Comparison of ENCODE assay signal across 30 cellular contexts in the genomic region with DNA sequence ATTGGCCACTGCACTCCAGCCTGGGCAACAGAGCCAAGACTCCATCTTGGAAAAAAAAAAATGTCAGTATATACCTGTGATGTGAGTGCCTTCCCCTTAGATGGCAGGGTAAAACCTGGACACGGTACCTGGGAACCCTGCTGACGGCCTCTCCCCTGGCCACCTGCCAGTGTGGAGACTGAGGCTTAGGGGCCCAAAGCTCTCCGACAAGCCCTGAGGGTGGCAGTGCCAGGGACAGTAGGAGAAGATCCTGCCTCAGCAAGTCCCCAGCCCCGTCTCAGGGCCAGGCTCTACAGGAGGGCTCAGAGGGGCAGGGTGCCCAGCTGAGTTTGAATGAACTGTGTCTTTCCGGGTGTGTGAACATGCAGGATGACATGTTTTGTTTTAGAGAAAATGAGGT.
"Had no signal": no experiment of that assay in that cellular context is flagged by ENCODE, and none has a peak within 500 bp of the region (broad histone marks: within the 10 kb centered on the region; RNA-seq: fewer than 3 reads in every experiment).

No MANE protein-coding gene starts in this region.

- H3K27ac Mint-ChIP-seq: activated CD4-positive, alpha-beta memory T cell treated with anti-CD3 and anti-CD28 coated beads for 36 hours; activated CD4-positive, alpha-beta T cell treated with anti-CD3 and anti-CD28 coated beads, Interleukin-2, amount 10 ng/mL, durations not matched to agents 24 days and 14 days; activated naive CD4-positive, alpha-beta T cell treated with anti-CD3 and anti-CD28 coated beads for 36 hours; activated naive CD8-positive, alpha-beta T cell treated with anti-CD3 and anti-CD28 coated beads, Interleukin-2, amount 10 ng/mL, durations not matched to agents 7 days and 5 days; activated T-helper 1 cell treated with anti-CD3 and anti-CD28 coated beads, Interleukin-12 subunit alpha, Interleukin-12 subunit beta, Interleukin-2, Interleukin-4 antibody, amounts not matched to agents 30 ng/mL and 10 ng/mL and 1 ng/mL, durations not matched to agents 14 hours and 24 hours and 36 hours; dendritic cell treated with granulocyte-macrophage colony-stimulating factor and Interleukin-4, amounts not matched to agents 40 ng/mL and 50 ng/mL, for 4 days; naive thymus-derived CD4-positive, alpha-beta T cell; T-helper 1 cell treated with Interleukin-12 subunit alpha and Interleukin-12 subunit beta and Interleukin-4 antibody, amounts not matched to agents 30 μg/mL and 1 μg/mL, for 36 hours had no signal

- H3K27ac ChIP-seq: ascending aorta, gastroesophageal sphincter, parathyroid adenoma, testis, transverse colon, WERI-Rb-1 had no signal

- FAIRE-seq: TTC549 had no signal

- H2AFZ ChIP-seq: parathyroid adenoma had no signal

- H3K4me3 ChIP-seq: ascending aorta, gastroesophageal sphincter, testis, transverse colon had no signal

- H3K27me3 ChIP-seq: ascending aorta, gastroesophageal sphincter, testis, transverse colon had no signal

- H3K4me3 Mint-ChIP-seq: activated CD4-positive, alpha-beta memory T cell treated with anti-CD3 and anti-CD28 coated beads for 36 hours; activated CD4-positive, alpha-beta T cell treated with anti-CD3 and anti-CD28 coated beads, Interleukin-2, amount 10 ng/mL, durations not matched to agents 24 days and 14 days; activated naive CD4-positive, alpha-beta T cell treated with anti-CD3 and anti-CD28 coated beads for 36 hours; activated naive CD8-positive, alpha-beta T cell treated with anti-CD3 and anti-CD28 coated beads, Interleukin-2, amount 10 ng/mL, durations not matched to agents 7 days and 5 days; activated T-helper 1 cell treated with anti-CD3 and anti-CD28 coated beads, Interleukin-12 subunit alpha, Interleukin-12 subunit beta, Interleukin-2, Interleukin-4 antibody, amounts not matched to agents 30 ng/mL and 10 ng/mL and 1 ng/mL, durations not matched to agents 14 hours and 24 hours and 36 hours; dendritic cell treated with granulocyte-macrophage colony-stimulating factor and Interleukin-4, amounts not matched to agents 40 ng/mL and 50 ng/mL, for 4 days; endodermal cell; naive thymus-derived CD4-positive, alpha-beta T cell; neural crest cell; T-helper 1 cell treated with Interleukin-12 subunit alpha and Interleukin-12 subunit beta and Interleukin-4 antibody, amounts not matched to agents 30 μg/mL and 1 μg/mL, for 36 hours had no signal

- H3K27me3 Mint-ChIP-seq: activated CD4-positive, alpha-beta memory T cell treated with anti-CD3 and anti-CD28 coated beads for 36 hours; activated CD4-positive, alpha-beta T cell treated with anti-CD3 and anti-CD28 coated beads, Interleukin-2, amount 10 ng/mL, durations not matched to agents 24 days and 14 days; activated naive CD8-positive, alpha-beta T cell treated with anti-CD3 and anti-CD28 coated beads, Interleukin-2, amount 10 ng/mL, durations not matched to agents 7 days and 5 days had no signal

- H3K4me1 Mint-ChIP-seq: activated CD4-positive, alpha-beta T cell treated with anti-CD3 and anti-CD28 coated beads, Interleukin-2, amount 10 ng/mL, durations not matched to agents 24 days and 14 days; activated naive CD8-positive, alpha-beta T cell treated with anti-CD3 and anti-CD28 coated beads, Interleukin-2, amount 10 ng/mL, durations not matched to agents 7 days and 5 days had no signal

- DNase-seq: activated CD4-positive, alpha-beta memory T cell treated with anti-CD3 and anti-CD28 coated beads for 36 hours; activated CD4-positive, alpha-beta T cell treated with anti-CD3 and anti-CD28 coated beads, Interleukin-2, amount 10 ng/mL, durations not matched to agents 24 days and 14 days; activated CD4-positive, CD25-positive, alpha-beta regulatory T cell treated with anti-CD3 and anti-CD28 coated beads, Interleukin-2, amount 50 U/mL, for 72 hours; activated CD8-positive, alpha-beta memory T cell treated with anti-CD3 and anti-CD28 coated beads, Interleukin-2, amount 50 U/mL, for 4 hours; activated effector memory CD4-positive, alpha-beta T cell treated with anti-CD3 and anti-CD28 coated beads, Interleukin-2, amount 50 U/mL, for 16 hours; activated naive CD4-positive, alpha-beta T cell treated with anti-CD3 and anti-CD28 coated beads for 36 hours; activated naive CD8-positive, alpha-beta T cell treated with anti-CD3 and anti-CD28 coated beads, Interleukin-2, amount 10 ng/mL, durations not matched to agents 7 days and 5 days; activated T-cell treated with anti-CD3 and anti-CD28 coated beads, Interleukin-2, amount 50 U/mL, for 1 hour; central memory CD4-positive, alpha-beta T cell; head of caudate nucleus; hippocampal formation; naive thymus-derived CD4-positive, alpha-beta T cell; occipital lobe; right cardiac atrium; stimulated activated CD4-positive, alpha-beta T cell treated with anti-CD3 and anti-CD28 coated beads, Interleukin-2, amount 100 ng/mL, for 48 hours; stimulated activated naive CD4-positive, alpha-beta T cell treated with Interleukin-2 at 50 U/mL for 16 hours; SW 1271; T-helper 9 cell; testis; transverse colon; WERI-Rb-1 had no signal

- H3K36me3 ChIP-seq: transverse colon had no signal

- H3K9ac ChIP-seq: parathyroid adenoma had no signal

- H3K9me3 ChIP-seq: ascending aorta, gastroesophageal sphincter, testis, transverse colon had no signal

- H3K9me3 Mint-ChIP-seq: activated CD4-positive, alpha-beta memory T cell treated with anti-CD3 and anti-CD28 coated beads for 36 hours; activated CD4-positive, alpha-beta T cell treated with anti-CD3 and anti-CD28 coated beads, Interleukin-2, amount 10 ng/mL, durations not matched to agents 24 days and 14 days; activated naive CD4-positive, alpha-beta T cell treated with anti-CD3 and anti-CD28 coated beads for 36 hours; activated naive CD8-positive, alpha-beta T cell treated with anti-CD3 and anti-CD28 coated beads, Interleukin-2, amount 10 ng/mL, durations not matched to agents 7 days and 5 days; activated T-helper 1 cell treated with anti-CD3 and anti-CD28 coated beads, Interleukin-12 subunit alpha, Interleukin-12 subunit beta, Interleukin-2, Interleukin-4 antibody, amounts not matched to agents 30 ng/mL and 10 ng/mL and 1 ng/mL, durations not matched to agents 14 hours and 24 hours and 36 hours; dendritic cell treated with granulocyte-macrophage colony-stimulating factor and Interleukin-4, amounts not matched to agents 40 ng/mL and 50 ng/mL, for 4 days; endodermal cell; neural crest cell; T-helper 1 cell treated with Interleukin-12 subunit alpha and Interleukin-12 subunit beta and Interleukin-4 antibody, amounts not matched to agents 30 μg/mL and 1 μg/mL, for 36 hours had no signal

- H3K36me3 Mint-ChIP-seq: activated CD4-positive, alpha-beta memory T cell treated with anti-CD3 and anti-CD28 coated beads for 36 hours; activated naive CD8-positive, alpha-beta T cell treated with anti-CD3 and anti-CD28 coated beads, Interleukin-2, amount 10 ng/mL, durations not matched to agents 7 days and 5 days; naive thymus-derived CD4-positive, alpha-beta T cell had no signal

- ATAC-seq: gastroesophageal sphincter; naive thymus-derived CD4-positive, alpha-beta T cell; right cardiac atrium had no signal
